ENCODE assay signal across 8 cellular contexts in the genomic region with DNA sequence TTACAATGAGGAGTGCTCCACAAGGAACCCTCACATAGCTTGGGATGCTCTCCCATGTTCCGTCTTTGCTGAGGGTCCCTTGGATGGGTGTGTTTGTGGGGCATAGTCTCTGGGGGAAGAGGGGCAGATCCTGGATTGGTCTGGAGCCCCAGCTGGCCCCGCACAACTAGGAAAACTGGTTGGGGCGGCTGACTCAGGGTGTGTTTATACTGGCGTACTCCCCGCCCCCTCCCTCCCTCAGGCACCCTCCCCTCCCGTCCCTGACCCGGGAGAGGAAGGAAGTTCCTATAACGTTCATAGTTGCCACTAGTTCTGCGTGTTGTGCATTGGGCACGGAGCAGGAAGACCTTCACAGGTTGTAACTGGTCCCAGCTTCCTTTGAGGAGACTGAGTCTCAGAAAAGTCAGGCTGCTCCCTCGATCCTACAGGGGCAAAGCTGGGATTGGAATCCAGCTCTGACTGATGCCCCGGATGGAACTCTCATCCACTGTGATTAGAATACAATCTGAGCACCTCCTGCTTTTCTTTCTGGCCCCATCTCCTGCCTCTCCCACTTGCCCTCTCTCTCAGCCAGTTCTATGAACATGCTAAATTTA. TPM values are rescaled to one million over a fixed set of nuclear protein-coding genes. Genes with fewer than 3 reads are reported as not detected.
DNase-seq lines count a peak whose midpoint lies in the region; ATAC-seq and TF ChIP-seq lines count a peak whose summit lies in the region.

No MANE protein-coding gene starts in this region.

- peak in 1 of 2 donors; percentile 20 for TF ChIP-seq POLR2A in gastrocnemius medialis (IDR thresholded peaks at IDR 0.05)

- no peaks in the 10 kb centered on the region for H3K36me3 ChIP-seq in right atrium auricular region
- no peaks in the 10 kb centered on the region for H3K36me3 ChIP-seq in gastrocnemius medialis

- no peaks in the 10 kb centered on the region for H3K27me3 Mint-ChIP-seq in activated naive CD8-positive, alpha-beta T cell treated with anti-CD3 and anti-CD28 coated beads for 36 hours

- peak; percentile 48 to 66 for ATAC-seq in gastrocnemius medialis
- ATAC-seq in HG03196 (IDR thresholded peaks at IDR 0.05; ENCODE audit: unreplicated experiment): no peak
- no peak for ATAC-seq in HG02588 (IDR thresholded peaks at IDR 0.05; ENCODE audit: unreplicated experiment)

- DNase-seq in SIG-M5 treated with dmso at 0.1 percent for 504 hours (lab: John Stamatoyannopoulos, UW; ENCODE audit: unreplicated experiment) (peak; percentile 64), SIG-M5 (lab: John Stamatoyannopoulos, UW) (no peak), NCI-H460 (ENCODE audit: extremely low read depth, low read depth) (peak; percentile 79), right atrium auricular region (ENCODE audit: low spot score) (peak; percentile 84), gastrocnemius medialis (peak in 1 of 2 donors; percentile 33)
- DNase-seq in activated naive CD8-positive, alpha-beta T cell treated with anti-CD3 and anti-CD28 coated beads for 36 hours: no peak

- no peak overlapping the region for H3K27ac Mint-ChIP-seq in activated naive CD8-positive, alpha-beta T cell treated with anti-CD3 and anti-CD28 coated beads for 36 hours

- H3K4me1 Mint-ChIP-seq in activated naive CD8-positive, alpha-beta T cell treated with anti-CD3 and anti-CD28 coated beads for 36 hours: peaks cover 13% of the 10 kb centered on the region

- H3K4me3 Mint-ChIP-seq in activated naive CD8-positive, alpha-beta T cell treated with anti-CD3 and anti-CD28 coated beads for 36 hours: peak overlapping the region; percentile 47

- H3K27me3 ChIP-seq in right atrium auricular region (no peaks in the 10 kb centered on the region), gastrocnemius medialis (no peaks in the 10 kb centered on the region)

- H3K4me1 ChIP-seq in right atrium auricular region (peaks cover 0 to 40% of the 10 kb centered on the region in 2 donors), gastrocnemius medialis (peaks cover 15 to 20% of the 10 kb centered on the region in 2 donors)

- no peaks in the 10 kb centered on the region for H3K36me3 Mint-ChIP-seq in activated naive CD8-positive, alpha-beta T cell treated with anti-CD3 and anti-CD28 coated beads for 36 hours

- H3K9me3 ChIP-seq in right atrium auricular region: no peaks in the 10 kb centered on the region
- H3K9me3 ChIP-seq in gastrocnemius medialis: no peaks in the 10 kb centered on the region

- no peaks in the 10 kb centered on the region for H3K9me3 Mint-ChIP-seq in activated naive CD8-positive, alpha-beta T cell treated with anti-CD3 and anti-CD28 coated beads for 36 hours

- in situ Hi-C loops in gastrocnemius medialis (cut with MboI; ENCODE audit: low sequenced_read_pairs in 4 of 4): no loop called here

- TF ChIP-seq CTCF in right atrium auricular region (IDR thresholded peaks at IDR 0.05) (no peak), gastrocnemius medialis (IDR thresholded peaks at IDR 0.05 in 4 of 5, conservative IDR thresholded peaks at IDR 0.05 in 1 of 5) (no peak)

- intact Hi-C loops in gastrocnemius medialis (cut with DNase I; ENCODE audit: low total_unique reads): no loop called here

- peak overlapping the region in 1 of 2 donors; percentile 30 for H3K4me3 ChIP-seq in right atrium auricular region
- H3K4me3 ChIP-seq in gastrocnemius medialis: peak overlapping the region in 3 of 4 donors; percentile 39 to 47 (median 44)

- peak overlapping the region; percentile 68 to 72 for H3K27ac ChIP-seq in right atrium auricular region
- peak overlapping the region; percentile 33 to 79 (median 66) for H3K27ac ChIP-seq in gastrocnemius medialis

RNA-seq across cellular contexts. Expression of gene IER5L, which starts 11.0 kb away (rescaled TPM):
- 31.1 and 40.5 TPM in 2 replicates for total RNA-seq in NCI-H460 (2014; rRNA removed; shearing (Covaris generic))
- 44.5 and 65.4 TPM in 2 replicates for polyA plus RNA-seq in NCI-H460 (2014; cell fraction: nucleus; rRNA removed)
- 1 to 10 TPM; 1.1 to 1.2 TPM for total RNA-seq in activated naive CD8-positive, alpha-beta T cell treated with anti-CD3 and anti-CD28 coated beads for 36 hours
- total RNA-seq in right atrium auricular region (10 to 100 TPM in 1 of 2 donors, 1 to 10 TPM in 1; 5.5 to 11.6 TPM), gastrocnemius medialis (1 to 10 TPM in 3 of 4 donors, under 1 TPM in 1; 0.92 to 3.4 (median 2.9) TPM)

RNA-seq across cellular contexts. Expression of gene PTPA, which starts 55.8 kb away (rescaled TPM):
- total RNA-seq in NCI-H460 (2014; rRNA removed; shearing (Covaris generic)): 82.9 and 88.2 TPM in 2 replicates
- 87.6 and 91.7 TPM in 2 replicates for polyA plus RNA-seq in NCI-H460 (2014; cell fraction: nucleus; rRNA removed)
- total RNA-seq in activated naive CD8-positive, alpha-beta T cell treated with anti-CD3 and anti-CD28 coated beads for 36 hours: 100 to 1,000 TPM; 101 to 104 TPM
- 10 to 100 TPM; 81.3 to 89.9 TPM for total RNA-seq in right atrium auricular region
- total RNA-seq in gastrocnemius medialis: 10 to 100 TPM; 37.6 to 71.6 (median 53.5) TPM

RNA-seq across cellular contexts. Expression of gene CRAT, which starts 56.5 kb away (rescaled TPM):
- total RNA-seq in NCI-H460 (2014; rRNA removed; shearing (Covaris generic)): 27.2 and 32.5 TPM in 2 replicates
- 25.2 and 35.0 TPM in 2 replicates for polyA plus RNA-seq in NCI-H460 (2014; cell fraction: nucleus; rRNA removed)
- total RNA-seq in activated naive CD8-positive, alpha-beta T cell treated with anti-CD3 and anti-CD28 coated beads for 36 hours: 1 to 10 TPM; 7.3 to 7.9 TPM
- total RNA-seq in right atrium auricular region: 10 to 100 TPM; 73.0 to 75.0 TPM
- total RNA-seq in gastrocnemius medialis: 100 to 1,000 TPM; 137 to 167 (median 144) TPM

Comparison
In these comparisons a context has a peak if more than half of its experiments do, and no peak if none do; other contexts are left out.
1. DNase-seq: peak in SIG-M5 treated with dmso at 0.1 percent for 504 hours (single experiment), NCI-H460 (single experiment) and right atrium auricular region (single experiment); none in SIG-M5 (single experiment) and activated naive CD8-positive, alpha-beta T cell treated with anti-CD3 and anti-CD28 coated beads for 36 hours (single experiment).
2. ATAC-seq: peak in gastrocnemius medialis (2 of 2); none in HG03196 (single experiment) and HG02588 (single experiment).